ENCODE assay signal across 1 cellular context in the genomic region with DNA sequence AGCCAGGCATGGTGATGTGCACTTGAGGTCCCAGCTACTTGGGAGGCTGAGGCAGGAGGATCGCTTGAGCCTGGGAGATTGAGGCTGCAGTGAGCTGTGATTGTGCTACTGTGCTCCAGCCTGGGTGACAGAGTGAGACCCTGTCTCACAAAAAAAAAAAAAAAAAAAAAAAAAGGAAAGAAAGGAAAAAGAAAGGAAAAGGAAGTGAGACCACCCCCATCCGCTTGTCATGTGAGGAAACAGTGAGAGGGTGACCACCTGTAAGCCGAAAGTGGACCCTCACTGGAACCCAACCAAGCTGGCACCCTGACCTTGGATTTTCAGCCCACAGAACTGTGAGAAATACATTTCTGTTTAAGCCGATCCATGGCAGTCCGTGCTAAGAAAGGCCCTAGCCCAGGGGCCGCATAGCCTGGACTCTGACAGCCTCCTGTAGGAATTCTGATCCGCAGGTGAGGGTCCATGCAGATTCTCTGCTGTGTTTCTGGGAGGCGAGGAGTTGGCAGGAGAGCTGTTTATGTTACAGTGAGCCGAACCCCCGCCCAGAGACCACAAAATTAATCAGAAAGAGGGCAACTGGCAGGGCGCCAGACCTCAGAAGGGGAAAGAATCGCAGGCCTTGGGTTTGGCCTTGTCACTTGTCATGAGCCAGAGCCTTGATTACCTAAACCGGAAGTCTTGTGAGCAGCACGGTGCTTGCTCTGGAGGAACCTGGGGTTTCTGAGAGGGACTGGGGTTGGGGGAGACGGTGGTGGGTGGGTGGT.
TF ChIP-seq lines count a peak whose summit lies in the region.

No MANE protein-coding gene starts in this region.

TF ChIP-seq in H1, 55 proteins besides CTCF, POLR2A, EP300 and RAD21:
- no peak for TF ChIP-seq SP2 (IDR thresholded peaks at IDR 0.05; ENCODE audit: low read length)
- no peak for TF ChIP-seq RFX5 (IDR thresholded peaks at IDR 0.05; ENCODE audit: borderline replicate concordance, low read depth, low read length)
- TF ChIP-seq, protein P1, sequence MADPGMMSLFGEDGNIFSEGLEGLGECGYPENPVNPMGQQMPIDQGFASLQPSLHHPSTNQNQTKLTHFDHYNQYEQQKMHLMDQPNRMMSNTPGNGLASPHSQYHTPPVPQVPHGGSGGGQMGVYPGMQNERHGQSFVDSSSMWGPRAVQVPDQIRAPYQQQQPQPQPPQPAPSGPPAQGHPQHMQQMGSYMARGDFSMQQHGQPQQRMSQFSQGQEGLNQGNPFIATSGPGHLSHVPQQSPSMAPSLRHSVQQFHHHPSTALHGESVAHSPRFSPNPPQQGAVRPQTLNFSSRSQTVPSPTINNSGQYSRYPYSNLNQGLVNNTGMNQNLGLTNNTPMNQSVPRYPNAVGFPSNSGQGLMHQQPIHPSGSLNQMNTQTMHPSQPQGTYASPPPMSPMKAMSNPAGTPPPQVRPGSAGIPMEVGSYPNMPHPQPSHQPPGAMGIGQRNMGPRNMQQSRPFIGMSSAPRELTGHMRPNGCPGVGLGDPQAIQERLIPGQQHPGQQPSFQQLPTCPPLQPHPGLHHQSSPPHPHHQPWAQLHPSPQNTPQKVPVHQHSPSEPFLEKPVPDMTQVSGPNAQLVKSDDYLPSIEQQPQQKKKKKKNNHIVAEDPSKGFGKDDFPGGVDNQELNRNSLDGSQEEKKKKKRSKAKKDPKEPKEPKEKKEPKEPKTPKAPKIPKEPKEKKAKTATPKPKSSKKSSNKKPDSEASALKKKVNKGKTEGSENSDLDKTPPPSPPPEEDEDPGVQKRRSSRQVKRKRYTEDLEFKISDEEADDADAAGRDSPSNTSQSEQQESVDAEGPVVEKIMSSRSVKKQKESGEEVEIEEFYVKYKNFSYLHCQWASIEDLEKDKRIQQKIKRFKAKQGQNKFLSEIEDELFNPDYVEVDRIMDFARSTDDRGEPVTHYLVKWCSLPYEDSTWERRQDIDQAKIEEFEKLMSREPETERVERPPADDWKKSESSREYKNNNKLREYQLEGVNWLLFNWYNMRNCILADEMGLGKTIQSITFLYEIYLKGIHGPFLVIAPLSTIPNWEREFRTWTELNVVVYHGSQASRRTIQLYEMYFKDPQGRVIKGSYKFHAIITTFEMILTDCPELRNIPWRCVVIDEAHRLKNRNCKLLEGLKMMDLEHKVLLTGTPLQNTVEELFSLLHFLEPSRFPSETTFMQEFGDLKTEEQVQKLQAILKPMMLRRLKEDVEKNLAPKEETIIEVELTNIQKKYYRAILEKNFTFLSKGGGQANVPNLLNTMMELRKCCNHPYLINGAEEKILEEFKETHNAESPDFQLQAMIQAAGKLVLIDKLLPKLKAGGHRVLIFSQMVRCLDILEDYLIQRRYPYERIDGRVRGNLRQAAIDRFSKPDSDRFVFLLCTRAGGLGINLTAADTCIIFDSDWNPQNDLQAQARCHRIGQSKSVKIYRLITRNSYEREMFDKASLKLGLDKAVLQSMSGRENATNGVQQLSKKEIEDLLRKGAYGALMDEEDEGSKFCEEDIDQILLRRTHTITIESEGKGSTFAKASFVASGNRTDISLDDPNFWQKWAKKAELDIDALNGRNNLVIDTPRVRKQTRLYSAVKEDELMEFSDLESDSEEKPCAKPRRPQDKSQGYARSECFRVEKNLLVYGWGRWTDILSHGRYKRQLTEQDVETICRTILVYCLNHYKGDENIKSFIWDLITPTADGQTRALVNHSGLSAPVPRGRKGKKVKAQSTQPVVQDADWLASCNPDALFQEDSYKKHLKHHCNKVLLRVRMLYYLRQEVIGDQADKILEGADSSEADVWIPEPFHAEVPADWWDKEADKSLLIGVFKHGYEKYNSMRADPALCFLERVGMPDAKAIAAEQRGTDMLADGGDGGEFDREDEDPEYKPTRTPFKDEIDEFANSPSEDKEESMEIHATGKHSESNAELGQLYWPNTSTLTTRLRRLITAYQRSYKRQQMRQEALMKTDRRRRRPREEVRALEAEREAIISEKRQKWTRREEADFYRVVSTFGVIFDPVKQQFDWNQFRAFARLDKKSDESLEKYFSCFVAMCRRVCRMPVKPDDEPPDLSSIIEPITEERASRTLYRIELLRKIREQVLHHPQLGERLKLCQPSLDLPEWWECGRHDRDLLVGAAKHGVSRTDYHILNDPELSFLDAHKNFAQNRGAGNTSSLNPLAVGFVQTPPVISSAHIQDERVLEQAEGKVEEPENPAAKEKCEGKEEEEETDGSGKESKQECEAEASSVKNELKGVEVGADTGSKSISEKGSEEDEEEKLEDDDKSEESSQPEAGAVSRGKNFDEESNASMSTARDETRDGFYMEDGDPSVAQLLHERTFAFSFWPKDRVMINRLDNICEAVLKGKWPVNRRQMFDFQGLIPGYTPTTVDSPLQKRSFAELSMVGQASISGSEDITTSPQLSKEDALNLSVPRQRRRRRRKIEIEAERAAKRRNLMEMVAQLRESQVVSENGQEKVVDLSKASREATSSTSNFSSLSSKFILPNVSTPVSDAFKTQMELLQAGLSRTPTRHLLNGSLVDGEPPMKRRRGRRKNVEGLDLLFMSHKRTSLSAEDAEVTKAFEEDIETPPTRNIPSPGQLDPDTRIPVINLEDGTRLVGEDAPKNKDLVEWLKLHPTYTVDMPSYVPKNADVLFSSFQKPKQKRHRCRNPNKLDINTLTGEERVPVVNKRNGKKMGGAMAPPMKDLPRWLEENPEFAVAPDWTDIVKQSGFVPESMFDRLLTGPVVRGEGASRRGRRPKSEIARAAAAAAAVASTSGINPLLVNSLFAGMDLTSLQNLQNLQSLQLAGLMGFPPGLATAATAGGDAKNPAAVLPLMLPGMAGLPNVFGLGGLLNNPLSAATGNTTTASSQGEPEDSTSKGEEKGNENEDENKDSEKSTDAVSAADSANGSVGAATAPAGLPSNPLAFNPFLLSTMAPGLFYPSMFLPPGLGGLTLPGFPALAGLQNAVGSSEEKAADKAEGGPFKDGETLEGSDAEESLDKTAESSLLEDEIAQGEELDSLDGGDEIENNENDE (IDR thresholded peaks at IDR 0.05; ENCODE audit: insufficient replicate concordance, low read length) = no peak
- TF ChIP-seq BACH1 (IDR thresholded peaks at IDR 0.05; ENCODE audit: low read length) = no peak
- no peak for TF ChIP-seq BCL11A (IDR thresholded peaks at IDR 0.05; ENCODE audit: low read depth in 2 of 2, low read length in 2 of 2)
- TF ChIP-seq CBX8 (IDR thresholded peaks at IDR 0.05; ENCODE audit: borderline replicate concordance, low read depth, low read length) = no peak
- TF ChIP-seq HDAC2 (IDR thresholded peaks at IDR 0.05; ENCODE audit: borderline replicate concordance in 1 of 2, low read depth in 2 of 2, low read length in 2 of 2) = no peak
- TF ChIP-seq SIRT6 (IDR thresholded peaks at IDR 0.05; ENCODE audit: low read length) = no peak
- TF ChIP-seq GABPA (IDR thresholded peaks at IDR 0.05; ENCODE audit: borderline replicate concordance, insufficient read depth, low read length) = no peak
- no peak for TF ChIP-seq SAP30 (IDR thresholded peaks at IDR 0.05; ENCODE audit: insufficient read depth, insufficient replicate concordance, low read length)
- no peak for TF ChIP-seq MAFK (IDR thresholded peaks at IDR 0.05; ENCODE audit: low read depth, low read length)
- no peak for TF ChIP-seq KDM1A (IDR thresholded peaks at IDR 0.05; ENCODE audit: borderline replicate concordance, low read length)
- TF ChIP-seq SIN3A (conservative IDR thresholded peaks at IDR 0.05 in 1 of 2, IDR thresholded peaks at IDR 0.05 in 1 of 2; ENCODE audit: low read depth in 1 of 2, low read length in 2 of 2) = no peak
- TF ChIP-seq CREB1 (IDR thresholded peaks at IDR 0.05) = no peak
- no peak for TF ChIP-seq SRF (IDR thresholded peaks at IDR 0.05; ENCODE audit: low read depth, low read length)
